In genomic region chr1:212622467-212622866, GRCh38 we compare ENCODE assay signal across 19 cellular contexts.
"Had no signal": no experiment of that assay in that cellular context is flagged by ENCODE, and none has a peak within 500 bp of the region (broad histone marks: within the 10 kb centered on the region; RNA-seq: fewer than 3 reads in every experiment).

No MANE protein-coding gene starts in this region.

- H3K27ac ChIP-seq: body of pancreas, right lobe of liver, skin epidermis, stomach, transverse colon, uterus had no signal

- FAIRE-seq: endometrium, keratinocyte had no signal

- DNase-seq: activated CD4-positive, alpha-beta T cell treated with anti-CD3 and anti-CD28 coated beads for 48 hours; activated CD8-positive, alpha-beta memory T cell treated with anti-CD3 and anti-CD28 coated beads, Interleukin-2, amount 50 U/mL, for 4 hours; activated naive CD8-positive, alpha-beta T cell treated with anti-CD3 and anti-CD28 coated beads, Interleukin-2, amount 50 U/mL, for 24 hours; activated T-cell treated with anti-CD3 and anti-CD28 coated beads, Interleukin-2, amount 50 U/mL, for 24 hours; body of pancreas; left colon; mesendoderm; mucosa of descending colon; nucleus accumbens; right lobe of liver; stimulated activated CD4-positive, alpha-beta T cell treated with anti-CD3 and anti-CD28 coated beads, Interleukin-1b, Interleukin-23, amount 100 ng/mL, for 48 hours; stomach; transverse colon; uterus had no signal

- H3K27ac Mint-ChIP-seq: activated naive CD4-positive, alpha-beta T cell treated with anti-CD3 and anti-CD28 coated beads for 36 hours; activated naive CD8-positive, alpha-beta T cell treated with anti-CD3 and anti-CD28 coated beads, Interleukin-2, amount 50 U/mL, for 24 hours; activated T-cell treated with anti-CD3 and anti-CD28 coated beads, Interleukin-2, amount 50 U/mL, for 24 hours; stimulated activated effector memory CD8-positive, alpha-beta T cell treated with anti-CD3 and anti-CD28 coated beads, Interleukin-12 subunit alpha, Interleukin-12 subunit beta, amount 100 ng/mL, for 72 hours had no signal

- H3K9me3 ChIP-seq: body of pancreas, mucosa of descending colon, right lobe of liver, stomach, transverse colon, uterus had no signal

- H3K36me3 ChIP-seq: uterus had no signal

- ATAC-seq: activated naive CD8-positive, alpha-beta T cell treated with anti-CD3 and anti-CD28 coated beads, Interleukin-2, amount 50 U/mL, for 24 hours; left colon had no signal

- H3K4me1 ChIP-seq: body of pancreas, right lobe of liver, stomach, transverse colon, uterus had no signal

- H3K4me3 Mint-ChIP-seq: activated naive CD4-positive, alpha-beta T cell treated with anti-CD3 and anti-CD28 coated beads for 36 hours; activated naive CD8-positive, alpha-beta T cell treated with anti-CD3 and anti-CD28 coated beads, Interleukin-2, amount 50 U/mL, for 24 hours; activated T-cell treated with anti-CD3 and anti-CD28 coated beads, Interleukin-2, amount 50 U/mL, for 24 hours; stimulated activated effector memory CD8-positive, alpha-beta T cell treated with anti-CD3 and anti-CD28 coated beads, Interleukin-12 subunit alpha, Interleukin-12 subunit beta, amount 100 ng/mL, for 72 hours had no signal

- H3K9me3 Mint-ChIP-seq: activated naive CD4-positive, alpha-beta T cell treated with anti-CD3 and anti-CD28 coated beads for 36 hours; activated naive CD8-positive, alpha-beta T cell treated with anti-CD3 and anti-CD28 coated beads, Interleukin-2, amount 50 U/mL, for 24 hours; activated T-cell treated with anti-CD3 and anti-CD28 coated beads, Interleukin-2, amount 50 U/mL, for 24 hours; stimulated activated effector memory CD8-positive, alpha-beta T cell treated with anti-CD3 and anti-CD28 coated beads, Interleukin-12 subunit alpha, Interleukin-12 subunit beta, amount 100 ng/mL, for 72 hours had no signal

- H3K27me3 ChIP-seq: body of pancreas, right lobe of liver, stomach, transverse colon, uterus had no signal

- H3K4me3 ChIP-seq: body of pancreas, mucosa of descending colon, right lobe of liver, skin epidermis, stomach, transverse colon, uterus had no signal
